8 cellular contexts compared by ENCODE assay signal in the genomic region with DNA sequence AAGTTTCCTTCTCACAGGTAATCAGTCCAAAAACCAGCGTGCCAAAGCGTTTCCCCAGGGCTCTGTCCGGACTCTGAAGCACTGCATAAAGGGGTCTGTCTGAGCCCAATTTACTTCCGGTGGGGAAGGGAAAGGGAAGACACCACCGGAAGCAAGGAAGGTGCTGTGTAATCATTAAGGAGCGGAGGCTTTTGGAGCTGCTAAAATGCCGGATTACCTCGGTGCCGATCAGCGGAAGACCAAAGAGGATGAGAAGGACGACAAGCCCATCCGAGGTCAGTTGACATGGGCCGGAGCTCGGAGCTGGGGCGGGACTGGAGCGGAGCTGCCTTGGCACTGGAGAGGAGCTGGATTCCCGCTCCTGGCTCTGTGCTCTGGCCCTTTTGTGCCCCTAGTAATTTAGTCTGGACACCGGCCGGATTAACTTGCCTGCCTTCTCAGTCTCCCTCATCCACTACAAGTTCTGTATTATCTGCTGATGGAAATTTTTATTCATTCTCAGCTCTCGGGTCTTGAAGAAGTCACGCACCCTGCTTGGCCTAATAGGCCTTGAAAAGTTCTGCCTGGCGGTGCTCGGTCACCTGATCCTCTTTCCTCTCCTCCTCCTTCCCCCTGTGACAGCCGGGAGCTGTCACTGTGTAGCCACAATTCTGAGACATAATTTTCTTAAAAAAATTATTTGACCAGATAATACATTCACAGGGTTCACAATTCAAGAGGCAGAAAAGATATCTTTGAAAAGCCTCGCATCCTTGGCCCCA. TPM values are rescaled to one million over a fixed set of nuclear protein-coding genes. Genes with fewer than 3 reads are reported as not detected.
DNase-seq lines count a peak whose midpoint lies in the region; ATAC-seq, FAIRE-seq and TF ChIP-seq lines count a peak whose summit lies in the region.

A gene (plus strand): TSS at position 137 of the 761 bp plus-strand sequence. CDS start 69 bp downstream, at position 206.

- ATAC-seq in GM21528 (IDR thresholded peaks at IDR 0.05; ENCODE audit: low FRiP score, unreplicated experiment): peak; percentile 76

- H3K27ac ChIP-seq in OCI-LY3 (ENCODE audit: low read length): peak within 1 kb of the TSS; percentile 65
- H3K27ac ChIP-seq in endothelial cell of umbilical vein (ENCODE audit: insufficient read depth, low read depth, low read length): peak within 1 kb of the TSS; percentile 63

- BruUV-seq in endothelial cell of umbilical vein (replicated peaks; lab: Mats Ljungman, UMichigan): TSS peak; percentile 55

- FAIRE-seq in endothelial cell of umbilical vein (lab: Jason Lieb, UNC): peak; percentile 72

- CTCF ChIA-PET in endothelial cell of umbilical vein (lab: Charles Lee): interaction anchor here (0.8 to 1.2 kb wide), 2 partner anchors 19 to 21 kb away, joined by 3 to 4 read pairs; no protein-coding TSS in a partner anchor

- peak; percentile 32 for TF ChIP-seq POLR2A in endothelial cell of umbilical vein (IDR thresholded peaks at IDR 0.05; ENCODE audit: low read depth, low read length)

- dilution Hi-C loops in endothelial cell of umbilical vein (cut with MboI; ENCODE audit: extremely low pct_ligation_motif_present, low sequenced_read_pairs): no loop called here

- intact Hi-C loops in endothelial cell of umbilical vein (cut with micrococcal nuclease): no loop called here

- H3K27me3 ChIP-seq in OCI-LY3 (ENCODE audit: low read depth, low read length) (no peaks in the 10 kb centered on the region), endothelial cell of umbilical vein (ENCODE audit: control insufficient read depth in 2 of 2, insufficient read depth in 2 of 2, low read length in 2 of 2) (no peaks in the 10 kb centered on the region)

- H3K9me3 ChIP-seq in OCI-LY3 (ENCODE audit: insufficient read depth, low read length) (no peaks in the 10 kb centered on the region), endothelial cell of umbilical vein (replicated peaks; ENCODE audit: control insufficient read depth, insufficient read depth, low read length) (no peaks in the 10 kb centered on the region)

- H3K9ac ChIP-seq in OCI-LY3 (ENCODE audit: low read length): peak within 1 kb of the TSS; percentile 80
- H3K9ac ChIP-seq in endothelial cell of umbilical vein (replicated peaks; ENCODE audit: extremely low read depth, insufficient read depth, low read length): peak within 1 kb of the TSS; percentile 94

- H3K79me2 ChIP-seq in OCI-LY3 (ENCODE audit: low read length) (peaks cover 82% of the 10 kb centered on the region), endothelial cell of umbilical vein (ENCODE audit: control insufficient read depth, insufficient read depth, low read length) (peaks cover 79% of the 10 kb centered on the region)

- H3K4me2 ChIP-seq in OCI-LY3 (ENCODE audit: low read length): peak within 1 kb of the TSS; percentile 82
- H3K4me2 ChIP-seq in endothelial cell of umbilical vein (ENCODE audit: insufficient read depth, low read length): peak within 1 kb of the TSS; percentile 93

- H3K4me1 ChIP-seq in OCI-LY3 (ENCODE audit: low read length) (peaks cover 33% of the 10 kb centered on the region), endothelial cell of umbilical vein (ENCODE audit: control insufficient read depth, extremely low read depth, insufficient read depth, low read length) (peaks cover 34% of the 10 kb centered on the region)

- H2AFZ ChIP-seq in OCI-LY3 (ENCODE audit: low read depth, low read length) (peak within 1 kb of the TSS; percentile 75), endothelial cell of umbilical vein (ENCODE audit: low read depth, low read length) (peak within 1 kb of the TSS; percentile 53)

- H3K36me3 ChIP-seq in OCI-LY3 (replicated peaks; ENCODE audit: low read depth, low read length): peaks cover 10% of the 10 kb centered on the region
- H3K36me3 ChIP-seq in endothelial cell of umbilical vein (ENCODE audit: control insufficient read depth in 2 of 2, extremely low read depth in 1 of 2, insufficient read depth in 2 of 2, low read length in 2 of 2): no peaks in the 10 kb centered on the region

- H4K20me1 ChIP-seq in OCI-LY3 (ENCODE audit: insufficient read depth, low read length) (peaks cover 9% of the 10 kb centered on the region; the same call in 1 of the 2 replicates), endothelial cell of umbilical vein (replicated peaks; ENCODE audit: control insufficient read depth, extremely low read depth, insufficient read depth, low read length) (no peaks in the 10 kb centered on the region)

- POLR2A ChIA-PET in endothelial cell of umbilical vein (lab: Charles Lee): interaction anchor here (0.6 kb wide), 1 partner anchor 1744 kb away, joined by 3 read pairs; no protein-coding TSS in a partner anchor

- DNase-seq in DMS 273 (lab: John Stamatoyannopoulos, UW; ENCODE audit: unreplicated experiment) (peak; percentile 98), HuH-7.5 (ENCODE audit: low spot score) (peak; percentile 70), endothelial cell of umbilical vein (ENCODE audit: low read depth, low spot score) (peak; percentile 86), midbrain (lab: John Stamatoyannopoulos, UW) (peak; percentile 92)
- peak; percentile 84 for DNase-seq in activated CD8-positive, alpha-beta memory T cell treated with anti-CD3 and anti-CD28 coated beads, Interleukin-2, amount 50 U/mL, for 48 hours
- peak; percentile 74 to 77 for DNase-seq in stimulated activated CD8-positive, alpha-beta memory T cell treated with anti-CD3 and anti-CD28 coated beads, Interleukin-15, amount 100 ng/mL, for 48 hours (ENCODE audit: low read depth in 2 of 2)

- H3K4me3 ChIP-seq in OCI-LY3 (ENCODE audit: low read length) (peak within 1 kb of the TSS; percentile 90), endothelial cell of umbilical vein (replicated peaks in 1 of 3; ENCODE audit: insufficient read depth in 1 of 3, low read depth in 1 of 3, low read length in 3 of 3) (peak within 1 kb of the TSS; percentile 71 to 89 (median 86))

- H3K9me1 ChIP-seq in endothelial cell of umbilical vein (replicated peaks; ENCODE audit: control insufficient read depth, extremely low read depth, insufficient read depth, low read length): no peaks in the 10 kb centered on the region

- TF ChIP-seq CTCF in OCI-LY3 (IDR thresholded peaks at IDR 0.05; ENCODE audit: low read depth, low read length): no peak
- TF ChIP-seq CTCF in endothelial cell of umbilical vein (IDR thresholded peaks at IDR 0.05; ENCODE audit: extremely low read depth in 1 of 2, insufficient read depth in 1 of 2, low read depth in 1 of 2, low read length in 2 of 2): no peak

TF ChIP-seq in endothelial cell of umbilical vein, 7 proteins besides CTCF, POLR2A, EP300 and RAD21:
- TF ChIP-seq JUN (IDR thresholded peaks at IDR 0.05; ENCODE audit: borderline replicate concordance, insufficient read depth, insufficient read length, low read depth): no peak
- peak; percentile 38 for TF ChIP-seq POLR2AphosphoS5 (IDR thresholded peaks at IDR 0.05; ENCODE audit: insufficient read depth, low read depth, low read length)
- TF ChIP-seq FOS (IDR thresholded peaks at IDR 0.05; ENCODE audit: borderline replicate concordance, insufficient read depth, low read length): no peak

RNA-seq across cellular contexts. Expression of the gene that starts here (rescaled TPM):
- 137 and 147 TPM in 2 replicates for total RNA-seq in endothelial cell of umbilical vein
- polyA plus RNA-seq in endothelial cell of umbilical vein: 80.2 and 109 TPM in 2 replicates
- polyA plus RNA-seq in endothelial cell of umbilical vein (2011; cell fraction: cytosol; rRNA removed): 154 and 158 TPM in 2 replicates
- 140 and 158 TPM in 2 replicates for polyA plus RNA-seq in endothelial cell of umbilical vein (2011; cell fraction: nucleus; rRNA removed)
- 147 and 245 TPM in 2 replicates for polyA plus RNA-seq in endothelial cell of umbilical vein (2012)
- 79.0 and 89.8 TPM in 2 replicates for polyA minus RNA-seq in endothelial cell of umbilical vein
- polyA minus RNA-seq in endothelial cell of umbilical vein (2011; cell fraction: cytosol; rRNA and poly(A)+ RNA removed): 55.4 TPM
- 27.0 and 40.6 TPM in 2 replicates for polyA minus RNA-seq in endothelial cell of umbilical vein (2011; cell fraction: nucleus; rRNA and poly(A)+ RNA removed)

Comparison
In these comparisons a context has a peak if more than half of its experiments do, and no peak if none do; other contexts are left out.
1. Peak in every context shown above with its lines: DNase-seq, ATAC-seq, H3K4me3 ChIP-seq and H3K27ac ChIP-seq.